Comparison of ENCODE assay signal across 22 cellular contexts in genomic region chr9:134473353-134474057, GRCh38.
A peak's percentile ranks its signal among the peaks of the same experiment; 100 is the strongest.
DNase-seq lines count a peak whose midpoint lies in the region; ATAC-seq, FAIRE-seq and TF ChIP-seq lines count a peak whose summit lies in the region.
"Had no signal": no experiment of that assay in that cellular context is flagged by ENCODE, and none has a peak within 500 bp of the region (broad histone marks: within the 10 kb centered on the region; RNA-seq: fewer than 3 reads in every experiment).

No MANE protein-coding gene starts in this region.

- no peaks in the 10 kb centered on the region for H3K27me3 Mint-ChIP-seq in mesothelial cell of epicardium (ENCODE audit: low read depth)
- H3K27me3 Mint-ChIP-seq: T-helper 17 cell had no signal

- no peak overlapping the region for H3K4me2 ChIP-seq in GM23248 (ENCODE audit: unreplicated experiment)
- H3K4me2 ChIP-seq in K562 (ENCODE audit: insufficient read depth, low read length), result no peak overlapping the region
- H3K4me2 ChIP-seq in mesendoderm (ENCODE audit: low read length), result no peak overlapping the region
- H3K4me2 ChIP-seq in MM.1S (ENCODE audit: low read depth, low read length), result no peak overlapping the region
- H3K4me2 ChIP-seq: neural progenitor cell had no signal

- peaks cover 7% of the 10 kb centered on the region for H3K4me1 Mint-ChIP-seq in mesothelial cell of epicardium
- H3K4me1 Mint-ChIP-seq: CD14-positive monocyte, neural progenitor cell, T-helper 17 cell had no signal

- H3K79me2 ChIP-seq in GM23248 (ENCODE audit: insufficient read depth) (no peaks in the 10 kb centered on the region), K562 (ENCODE audit: control insufficient read depth, insufficient read depth, low read length) (no peaks in the 10 kb centered on the region), mesendoderm (ENCODE audit: control insufficient read depth, insufficient read depth, low read length) (no peaks in the 10 kb centered on the region), MM.1S (ENCODE audit: low read length) (no peaks in the 10 kb centered on the region)

- no peak overlapping the region for H3K23ac ChIP-seq in mesendoderm (ENCODE audit: low read length)

- no peak for FAIRE-seq in K562 (lab: Jason Lieb, UNC)
- FAIRE-seq: small intestine had no signal

- H3K27me3 ChIP-seq in GM23248 (replicated peaks; ENCODE audit: insufficient read depth) (no peaks in the 10 kb centered on the region), K562 (ENCODE audit: control insufficient read depth in 2 of 2, insufficient read depth in 2 of 2, low read length in 2 of 2) (peaks cover 4 to 22% of the 10 kb centered on the region in 2 experiments; a peak in 3 of 5 replicates), suprapubic skin (no peaks in the 10 kb centered on the region), mesendoderm (ENCODE audit: insufficient read depth, low read length, poor library complexity) (no peaks in the 10 kb centered on the region), MM.1S (replicated peaks; ENCODE audit: insufficient read depth, low read length) (peaks cover 67% of the 10 kb centered on the region)
- H3K27me3 ChIP-seq: brain microvascular endothelial cell, neural progenitor cell had no signal

- TF ChIP-seq POLR2A in K562 (conservative IDR thresholded peaks at IDR 0.05) (no peak), suprapubic skin (IDR thresholded peaks at IDR 0.05) (no peak)

- no peak overlapping the region for H3K4ac ChIP-seq in mesendoderm (ENCODE audit: low read depth, low read length)

- peak overlapping the region; percentile 21 for H3K27ac Mint-ChIP-seq in mesothelial cell of epicardium
- H3K27ac Mint-ChIP-seq: neural progenitor cell, T-helper 17 cell had no signal

- CTCF ChIA-PET in K562 (lab: Yijun Ruan, JAX; ENCODE audit: low intra/inter-chr PET ratio), result no interaction called here

- H2BK15ac ChIP-seq in mesendoderm (replicated peaks; ENCODE audit: low read depth), result no peak overlapping the region

- H2BK120ac ChIP-seq in mesendoderm (ENCODE audit: low read depth, low read length), result no peak overlapping the region

- no peak overlapping the region for H4K8ac ChIP-seq in mesendoderm (ENCODE audit: low read depth, low read length)

- no peak overlapping the region for H4K5ac ChIP-seq in mesendoderm (ENCODE audit: low read length)

- H3K36me3 ChIP-seq in GM23248 (ENCODE audit: low read depth) (no peaks in the 10 kb centered on the region), K562 (ENCODE audit: control insufficient read depth, insufficient read depth, low read length) (no peaks in the 10 kb centered on the region), suprapubic skin (no peaks in the 10 kb centered on the region), mesendoderm (ENCODE audit: control insufficient read depth, insufficient read depth, low read length) (no peaks in the 10 kb centered on the region), MM.1S (replicated peaks; ENCODE audit: insufficient read depth, low read length) (no peaks in the 10 kb centered on the region)
- H3K36me3 ChIP-seq: brain microvascular endothelial cell, neural progenitor cell had no signal

- no peak overlapping the region for H2AK5ac ChIP-seq in mesendoderm (ENCODE audit: low read length)

- H2AFZ ChIP-seq in GM23248 (peak overlapping the region; percentile 33; the same call in 1 of the 2 replicates), K562 (ENCODE audit: low read depth, low read length) (no peak overlapping the region), MM.1S (ENCODE audit: low read length) (no peak overlapping the region)
- H2AFZ ChIP-seq: neural progenitor cell had no signal

- no peak for TF ChIP-seq EP300 in K562 (IDR thresholded peaks at IDR 0.05; ENCODE audit: low read length)
- TF ChIP-seq EP300 in suprapubic skin (IDR thresholded peaks at IDR 0.05), result no peak

- no peaks in the 10 kb centered on the region for H3K36me3 Mint-ChIP-seq in mesothelial cell of epicardium
- H3K36me3 Mint-ChIP-seq: CD14-positive monocyte, neural progenitor cell had no signal

- H3K56ac ChIP-seq in mesendoderm (ENCODE audit: low read length), result no peak overlapping the region

- H3K4me3 ChIP-seq in GM23248 (no peak overlapping the region), K562 (no peak overlapping the region), suprapubic skin (no peak overlapping the region), mesendoderm (ENCODE audit: low read length) (no peak overlapping the region), MM.1S (ENCODE audit: low read length) (no peak overlapping the region)
- H3K4me3 ChIP-seq: neural progenitor cell had no signal

- no peak overlapping the region for H3K18ac ChIP-seq in mesendoderm (ENCODE audit: low read length)

- no peak for ATAC-seq in K562
- ATAC-seq: T-helper 17 cell had no signal

- H3K27ac ChIP-seq in GM23248, result peak overlapping the region; percentile 18; the same call in 1 of the 2 replicates
- H3K27ac ChIP-seq in K562 (ENCODE audit: extremely low read depth, low read depth, low read length), result no peak overlapping the region
- peak overlapping the region; percentile 38 for H3K27ac ChIP-seq in suprapubic skin
- no peak overlapping the region for H3K27ac ChIP-seq in mesendoderm (ENCODE audit: low read depth, low read length)
- no peak overlapping the region for H3K27ac ChIP-seq in MM.1S (ENCODE audit: low read length)
- H3K27ac ChIP-seq: HL-60, neural progenitor cell had no signal

- no peak overlapping the region for H2BK5ac ChIP-seq in mesendoderm (ENCODE audit: low read length)

- POLR2A ChIA-PET in K562 (lab: Yijun Ruan, JAX), result interaction anchor here (0.6 kb wide), 2 partner anchors 16 to 430 kb away, joined by 3 read pairs; no protein-coding TSS in a partner anchor

- 0 out of 2 replicates have a peak, but pooled peaks cover 6% of the 10 kb centered on the region for H3F3A ChIP-seq in GM23248 (ENCODE audit: insufficient read depth)
- no peaks in the 10 kb centered on the region for H3F3A ChIP-seq in MM.1S (ENCODE audit: insufficient read depth, low read length)

- no peak for TF ChIP-seq RAD21 in K562 (CRISPR knock-in tag; conservative IDR thresholded peaks at IDR 0.05 in 1 of 2, IDR thresholded peaks at IDR 0.05 in 1 of 2)

- DNase-seq in GM23248, result no peak
- DNase-seq in K562 (ENCODE audit: extremely low read depth in 1 of 4, low spot score in 3 of 4), result no peak
- no peak for DNase-seq in mesothelial cell of epicardium (ENCODE audit: low spot score in 2 of 2, unreplicated experiment in 2 of 2)
- DNase-seq in suprapubic skin (ENCODE audit: low spot score in 2 of 2), result no peak
- DNase-seq in mesendoderm, result no peak
- DNase-seq in cerebellar cortex (ENCODE audit: low spot score), result no peak
- no peak for DNase-seq in stimulated activated CD4-positive, alpha-beta T cell treated with anti-CD3 and anti-CD28 coated beads, Interleukin-4, amount 100 ng/mL, for 4 hours
- DNase-seq in MM.1S, result no peak
- DNase-seq: activated CD4-positive, CD25-positive, alpha-beta regulatory T cell; activated gamma-delta T cell treated with Interleukin-2 at 50 U/mL for 16 hours; effector memory CD4-positive, alpha-beta T cell; KG1; NCI-H1417; NCI-H226; SHP77; small intestine; stimulated activated naive CD4-positive, alpha-beta T cell treated with Interleukin-2 at 50 U/mL for 16 hours; T-helper 17 cell had no signal

- H3K9me1 ChIP-seq in K562 (ENCODE audit: control insufficient read depth, insufficient read depth, low read length), result no peaks in the 10 kb centered on the region

- no peaks in the 10 kb centered on the region for H3K79me1 ChIP-seq in mesendoderm (ENCODE audit: low read length)

- H3K9ac ChIP-seq in GM23248 (no peak overlapping the region), K562 (ENCODE audit: insufficient read depth in 1 of 2, low read depth in 2 of 2, low read length in 2 of 2) (no peak overlapping the region), mesendoderm (ENCODE audit: low read length) (no peak overlapping the region), MM.1S (ENCODE audit: low read length) (no peak overlapping the region)
- H3K9ac ChIP-seq: neural progenitor cell had no signal

- in situ Hi-C loops in GM23248 (cut with MboI) (loop anchor here (25.0 kb wide), 1 partner anchor 189 kb away; no protein-coding TSS in a partner anchor), K562 (cut with MboI) (no loop called here)

- intact Hi-C loops in K562 (cut with micrococcal nuclease), result no loop called here

- H3K4me3 Mint-ChIP-seq in mesothelial cell of epicardium, result no peak overlapping the region
- H3K4me3 Mint-ChIP-seq: neural progenitor cell, T-helper 17 cell had no signal

- TF ChIP-seq CTCF in K562 (IDR thresholded peaks at IDR 0.05 in 2 of 3, conservative IDR thresholded peaks at IDR 0.05 in 1 of 3; ENCODE audit: insufficient read depth in 2 of 3, low read depth in 1 of 3, low read length in 3 of 3) (no peak), mesothelial cell of epicardium (IDR thresholded peaks at IDR 0.05; ENCODE audit: unreplicated experiment) (no peak), suprapubic skin (IDR thresholded peaks at IDR 0.05) (no peak), MM.1S (IDR thresholded peaks at IDR 0.05; ENCODE audit: low read length) (no peak)

- no peaks in the 10 kb centered on the region for H3K9me3 ChIP-seq in GM23248 (ENCODE audit: low read depth)
- H3K9me3 ChIP-seq in K562 (replicated peaks; ENCODE audit: control insufficient read depth, insufficient read depth, low read depth, low read length), result no peaks in the 10 kb centered on the region
- no peaks in the 10 kb centered on the region for H3K9me3 ChIP-seq in suprapubic skin
- no peaks in the 10 kb centered on the region for H3K9me3 ChIP-seq in MM.1S (replicated peaks; ENCODE audit: insufficient read depth, low read length)

- H3K9me3 Mint-ChIP-seq in mesothelial cell of epicardium, result no peaks in the 10 kb centered on the region
- H3K9me3 Mint-ChIP-seq: neural progenitor cell had no signal

- WGBS in GM23248 (ENCODE audit: low coverage in 1 of 2, low lambda C conversion rate in 2 of 2, missing lambda C conversion rate in 2 of 2), 2 experiments, result 50 to 51% methylated on average over 21 of the region's 21 CpGs
- 3% methylated on average over 21 of the region's 21 CpGs for WGBS in K562 (ENCODE audit: insufficient coverage, low coverage, missing lambda C conversion rate)
- 69% methylated on average over 17 of the region's 21 CpGs for WGBS in suprapubic skin
- WGBS in mesendoderm (ENCODE audit: extremely low coverage, insufficient coverage, low lambda C conversion rate), result no CpG with 5 or more reads among the region's 21 CpGs

- H4K20me1 ChIP-seq in GM23248 (ENCODE audit: insufficient read depth), result no peaks in the 10 kb centered on the region
- no peaks in the 10 kb centered on the region for H4K20me1 ChIP-seq in K562 (replicated peaks; ENCODE audit: control insufficient read depth, insufficient read depth, low read length)
- H4K20me1 ChIP-seq in MM.1S (ENCODE audit: insufficient read depth, low read length), result no peaks in the 10 kb centered on the region

- H3K4me1 ChIP-seq in GM23248 (ENCODE audit: insufficient read depth) (peaks cover 17% of the 10 kb centered on the region), K562 (replicated peaks in 1 of 2; ENCODE audit: control insufficient read depth in 2 of 2, insufficient read depth in 2 of 2, low read length in 2 of 2) (peaks cover 0 to 3% of the 10 kb centered on the region in 2 experiments; a peak in 1 of 5 replicates), suprapubic skin (peaks cover 24% of the 10 kb centered on the region), mesendoderm (ENCODE audit: control insufficient read depth, low read depth, low read length) (no peaks in the 10 kb centered on the region), MM.1S (ENCODE audit: low read length) (no peaks in the 10 kb centered on the region)
- H3K4me1 ChIP-seq: neural progenitor cell had no signal

- H3K9me2 ChIP-seq in GM23248 (ENCODE audit: insufficient read depth) (no peaks in the 10 kb centered on the region), MM.1S (replicated peaks; ENCODE audit: insufficient read depth, low read length) (no peaks in the 10 kb centered on the region)

- no TSS peak for BruUV-seq in K562 (replicated peaks; lab: Mats Ljungman, UMichigan)

Comparison
In these comparisons a context has a peak if more than half of its experiments do, and no peak if none do; other contexts are left out.
1. H3K27ac ChIP-seq: peak in GM23248 (single experiment) and suprapubic skin (single experiment); none in K562 (single experiment), mesendoderm (single experiment) and MM.1S (single experiment).